In the genomic region with DNA sequence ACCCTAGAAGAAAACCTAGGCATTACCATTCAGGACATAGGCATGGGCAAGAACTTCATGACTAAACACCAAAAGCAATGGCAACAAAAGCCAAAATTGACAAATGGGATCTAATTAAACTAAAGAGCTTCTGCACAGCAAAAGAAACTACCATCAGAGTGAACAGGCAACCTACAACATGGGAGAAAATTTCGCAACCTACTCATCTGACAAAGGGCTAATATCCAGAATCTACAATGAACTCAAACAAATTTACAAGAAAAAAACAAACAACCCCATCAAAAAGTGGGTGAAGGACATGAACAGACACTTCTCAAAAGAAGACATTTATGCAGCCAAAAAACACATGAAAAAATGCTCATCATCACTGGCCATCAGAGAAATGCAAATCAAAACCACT, we compare ENCODE assay signal across 2 cellular contexts. TPM values are rescaled to one million over a fixed set of nuclear protein-coding genes. Genes with fewer than 3 reads are reported as not detected.
"Had no signal": no experiment of that assay in that cellular context is flagged by ENCODE, and none has a peak within 500 bp of the region (broad histone marks: within the 10 kb centered on the region; RNA-seq: fewer than 3 reads in every experiment).

No MANE protein-coding gene starts in this region.

RNA-seq across cellular contexts. Expression of gene NMU, which starts 12.0 kb away (rescaled TPM):
- total RNA-seq: G401, GM12878 had no signal

RNA-seq across cellular contexts. Expression of gene PDCL2, which starts 32.0 kb away (rescaled TPM):
- total RNA-seq: G401, GM12878 had no signal
- polyA plus RNA-seq: GM12878 had no signal
